In the genomic region with DNA sequence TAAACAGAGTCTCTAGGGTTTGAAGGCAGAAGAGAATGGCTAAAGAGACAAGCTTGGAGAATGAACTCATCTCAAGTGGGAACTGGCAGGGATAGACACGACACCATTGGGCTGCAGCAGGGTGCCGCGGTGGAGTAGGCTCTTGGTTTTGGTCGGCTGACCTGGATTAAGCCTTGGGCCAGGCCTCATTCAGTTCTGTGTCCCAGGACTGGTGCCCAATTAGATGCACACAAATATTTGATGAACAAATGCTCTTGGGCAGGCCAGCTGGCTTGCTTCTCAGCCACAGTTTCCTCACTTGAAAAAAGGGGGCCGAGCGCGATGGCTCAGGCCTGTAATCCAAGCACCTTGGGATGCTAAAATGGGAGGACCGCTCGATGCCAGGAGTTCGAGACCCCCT, we compare ENCODE assay signal across 1 cellular context.
TF ChIP-seq lines count a peak whose summit lies in the region.

No MANE protein-coding gene starts in this region.

TF ChIP-seq in GM23338, 12 proteins besides CTCF, POLR2A, EP300 and RAD21 (continued from another document):
- TF ChIP-seq, protein P1, sequence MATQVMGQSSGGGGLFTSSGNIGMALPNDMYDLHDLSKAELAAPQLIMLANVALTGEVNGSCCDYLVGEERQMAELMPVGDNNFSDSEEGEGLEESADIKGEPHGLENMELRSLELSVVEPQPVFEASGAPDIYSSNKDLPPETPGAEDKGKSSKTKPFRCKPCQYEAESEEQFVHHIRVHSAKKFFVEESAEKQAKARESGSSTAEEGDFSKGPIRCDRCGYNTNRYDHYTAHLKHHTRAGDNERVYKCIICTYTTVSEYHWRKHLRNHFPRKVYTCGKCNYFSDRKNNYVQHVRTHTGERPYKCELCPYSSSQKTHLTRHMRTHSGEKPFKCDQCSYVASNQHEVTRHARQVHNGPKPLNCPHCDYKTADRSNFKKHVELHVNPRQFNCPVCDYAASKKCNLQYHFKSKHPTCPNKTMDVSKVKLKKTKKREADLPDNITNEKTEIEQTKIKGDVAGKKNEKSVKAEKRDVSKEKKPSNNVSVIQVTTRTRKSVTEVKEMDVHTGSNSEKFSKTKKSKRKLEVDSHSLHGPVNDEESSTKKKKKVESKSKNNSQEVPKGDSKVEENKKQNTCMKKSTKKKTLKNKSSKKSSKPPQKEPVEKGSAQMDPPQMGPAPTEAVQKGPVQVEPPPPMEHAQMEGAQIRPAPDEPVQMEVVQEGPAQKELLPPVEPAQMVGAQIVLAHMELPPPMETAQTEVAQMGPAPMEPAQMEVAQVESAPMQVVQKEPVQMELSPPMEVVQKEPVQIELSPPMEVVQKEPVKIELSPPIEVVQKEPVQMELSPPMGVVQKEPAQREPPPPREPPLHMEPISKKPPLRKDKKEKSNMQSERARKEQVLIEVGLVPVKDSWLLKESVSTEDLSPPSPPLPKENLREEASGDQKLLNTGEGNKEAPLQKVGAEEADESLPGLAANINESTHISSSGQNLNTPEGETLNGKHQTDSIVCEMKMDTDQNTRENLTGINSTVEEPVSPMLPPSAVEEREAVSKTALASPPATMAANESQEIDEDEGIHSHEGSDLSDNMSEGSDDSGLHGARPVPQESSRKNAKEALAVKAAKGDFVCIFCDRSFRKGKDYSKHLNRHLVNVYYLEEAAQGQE (IDR thresholded peaks at IDR 0.05; ENCODE audit: unreplicated experiment) = no peak
- TF ChIP-seq ETS1 (IDR thresholded peaks at IDR 0.05) (no peak), EZH2 (IDR thresholded peaks at IDR 0.05; ENCODE audit: low read depth, unreplicated experiment) (no peak), JUNB (IDR thresholded peaks at IDR 0.05; ENCODE audit: unreplicated experiment) (no peak), POLR2AphosphoS5 (IDR thresholded peaks at IDR 0.05; ENCODE audit: low read depth) (no peak), EZH2phosphoT487 (IDR thresholded peaks at IDR 0.05; ENCODE audit: unreplicated experiment) (no peak)
